ENCODE assay signal across 22 cellular contexts in the genomic region with DNA sequence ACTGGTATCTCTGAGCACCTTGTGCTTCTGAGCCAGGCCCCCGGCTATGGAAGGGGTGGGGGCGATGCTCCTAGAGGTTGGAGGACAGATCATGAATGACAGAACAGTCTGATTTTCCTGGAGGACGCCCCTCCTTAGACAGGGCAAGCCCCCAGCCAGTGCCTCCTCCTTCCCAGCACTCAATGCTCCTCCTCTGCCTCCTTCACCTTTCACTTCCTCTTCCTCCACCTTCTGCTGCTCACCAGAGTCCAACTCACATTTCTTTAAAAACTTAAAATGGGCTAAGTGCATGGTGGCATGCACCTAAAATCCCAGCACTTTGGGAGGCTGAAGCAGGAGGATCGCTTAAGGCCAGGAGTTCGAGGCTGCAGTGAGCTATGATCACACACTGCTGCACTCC.
DNase-seq lines count a peak whose midpoint lies in the region; ATAC-seq and TF ChIP-seq lines count a peak whose summit lies in the region.
"Had no signal": no experiment of that assay in that cellular context is flagged by ENCODE, and none has a peak within 500 bp of the region (broad histone marks: within the 10 kb centered on the region; RNA-seq: fewer than 3 reads in every experiment).

No MANE protein-coding gene starts in this region.

- H3K36me3 ChIP-seq in KMS-11 (ENCODE audit: insufficient read depth) (no peaks in the 10 kb centered on the region), OCI-LY1 (ENCODE audit: insufficient read depth, low read length) (no peaks in the 10 kb centered on the region)
- H3K36me3 ChIP-seq: esophagus squamous epithelium, HAP-1, left lung, tibial artery had no signal

- H3F3A ChIP-seq in OCI-LY1 (ENCODE audit: insufficient read depth, low read length), result peaks cover 4% of the 10 kb centered on the region

- H3K27ac Mint-ChIP-seq in T-helper 1 cell treated with Interleukin-12 subunit alpha and Interleukin-12 subunit beta and Interleukin-4 antibody, amounts not matched to agents 30 μg/mL and 1 μg/mL, for 36 hours, result peak overlapping the region; percentile 52
- H3K27ac Mint-ChIP-seq in stimulated activated memory B cell treated with anti-CD40 and anti-IgM and Interleukin-4, amounts not matched to agents 10 μg/mL and 1 μg/mL and 100 μg/mL, for 72 hours, result no peak overlapping the region

- no peaks in the 10 kb centered on the region for H3K9me2 ChIP-seq in OCI-LY1 (ENCODE audit: low read depth, low read length)

- H3K4me3 Mint-ChIP-seq in T-helper 1 cell treated with Interleukin-12 subunit alpha and Interleukin-12 subunit beta and Interleukin-4 antibody, amounts not matched to agents 30 μg/mL and 1 μg/mL, for 36 hours, result peak overlapping the region; percentile 21
- no peak overlapping the region for H3K4me3 Mint-ChIP-seq in stimulated activated memory B cell treated with anti-CD40 and anti-IgM and Interleukin-4, amounts not matched to agents 10 μg/mL and 1 μg/mL and 100 μg/mL, for 72 hours
- H3K4me3 Mint-ChIP-seq: central memory CD8-positive, alpha-beta T cell had no signal

- ATAC-seq in stimulated activated memory B cell treated with anti-CD40 and anti-IgM and Interleukin-4, amounts not matched to agents 10 μg/mL and 1 μg/mL and 100 μg/mL, for 72 hours, result peak; percentile 65
- ATAC-seq: left lung, mucosa of descending colon had no signal

- DNase-seq in T-helper 1 cell, result no peak
- DNase-seq in iPS-NIHi7 (ENCODE audit: extremely low spot score), result no peak
- no peak for DNase-seq in NCI-H526 treated with DMSO at 0.1 percent for 48 hours (lab: John Stamatoyannopoulos, UW)
- DNase-seq in stimulated activated CD4-positive, alpha-beta T cell treated with anti-CD3 and anti-CD28 coated beads, Interleukin-4, amount 100 ng/mL, for 1 hour, result no peak
- DNase-seq: activated CD4-positive, alpha-beta T cell treated with anti-CD3 and anti-CD28 coated beads for 4 hours; activated CD8-positive, alpha-beta memory T cell treated with anti-CD3 and anti-CD28 coated beads, Interleukin-2, amount 50 U/mL, for 4 hours; aorta; C1 segment of cervical spinal cord; effector memory CD4-positive, alpha-beta T cell; esophagus squamous epithelium; mucosa of descending colon; NCI-H187 treated with DMSO at 0.1 percent for 48 hours; NCI-H510A; PC-9; tibial artery had no signal

- H3K4me2 ChIP-seq in KMS-11 (peak overlapping the region; percentile 66), OCI-LY1 (ENCODE audit: low read length) (peak overlapping the region; percentile 25; the same call in 1 of the 2 replicates)
- H3K4me2 ChIP-seq: PC-9 had no signal

- H3K9me3 ChIP-seq in OCI-LY1 (ENCODE audit: low read length), result no peaks in the 10 kb centered on the region
- H3K9me3 ChIP-seq: esophagus squamous epithelium, HAP-1, left lung, mucosa of descending colon, tibial artery had no signal

- H3K27me3 ChIP-seq in KMS-11 (ENCODE audit: insufficient read depth, low read depth) (no peaks in the 10 kb centered on the region), OCI-LY1 (ENCODE audit: insufficient read depth, low read length) (no peaks in the 10 kb centered on the region)

- H3K4me1 Mint-ChIP-seq in T-helper 1 cell treated with Interleukin-12 subunit alpha and Interleukin-12 subunit beta and Interleukin-4 antibody, amounts not matched to agents 30 μg/mL and 1 μg/mL, for 36 hours (ENCODE audit: low read depth), result peaks cover 20% of the 10 kb centered on the region
- H3K4me1 Mint-ChIP-seq in stimulated activated memory B cell treated with anti-CD40 and anti-IgM and Interleukin-4, amounts not matched to agents 10 μg/mL and 1 μg/mL and 100 μg/mL, for 72 hours, result peaks cover 33% of the 10 kb centered on the region

- TF ChIP-seq CTCF in KMS-11 (conservative IDR thresholded peaks at IDR 0.05; ENCODE audit: low read depth, low read length), result no peak
- no peak for TF ChIP-seq CTCF in OCI-LY1 (IDR thresholded peaks at IDR 0.05; ENCODE audit: low read length)

- no peaks in the 10 kb centered on the region for H3K36me3 Mint-ChIP-seq in T-helper 1 cell treated with Interleukin-12 subunit alpha and Interleukin-12 subunit beta and Interleukin-4 antibody, amounts not matched to agents 30 μg/mL and 1 μg/mL, for 36 hours (ENCODE audit: low read depth)
- no peaks in the 10 kb centered on the region for H3K36me3 Mint-ChIP-seq in stimulated activated memory B cell treated with anti-CD40 and anti-IgM and Interleukin-4, amounts not matched to agents 10 μg/mL and 1 μg/mL and 100 μg/mL, for 72 hours

- H3K27ac ChIP-seq in KMS-11 (peak overlapping the region; percentile 62), OCI-LY1 (ENCODE audit: low read depth, low read length, poor library complexity, severe bottlenecking) (peak overlapping the region; percentile 99)
- H3K27ac ChIP-seq: esophagus squamous epithelium, left lung, PC-9, tibial artery had no signal

- H2AFZ ChIP-seq in KMS-11 (ENCODE audit: low read depth), result peak overlapping the region; percentile 39
- no peak overlapping the region for H2AFZ ChIP-seq in OCI-LY1 (ENCODE audit: low read length)
- H2AFZ ChIP-seq: PC-9 had no signal

- H3K4me3 ChIP-seq in KMS-11 (IDR thresholded peaks at IDR 0.05; ENCODE audit: insufficient read depth, low read depth, low read length), result no peak overlapping the region
- no peak overlapping the region for H3K4me3 ChIP-seq in OCI-LY1 (ENCODE audit: low read depth, low read length, poor library complexity, severe bottlenecking)
- H3K4me3 ChIP-seq: esophagus squamous epithelium, HAP-1, left lung, mucosa of descending colon, PC-9, tibial artery had no signal

- no peaks in the 10 kb centered on the region for H3K9me3 Mint-ChIP-seq in T-helper 1 cell treated with Interleukin-12 subunit alpha and Interleukin-12 subunit beta and Interleukin-4 antibody, amounts not matched to agents 30 μg/mL and 1 μg/mL, for 36 hours
- H3K9me3 Mint-ChIP-seq in stimulated activated memory B cell treated with anti-CD40 and anti-IgM and Interleukin-4, amounts not matched to agents 10 μg/mL and 1 μg/mL and 100 μg/mL, for 72 hours, result no peaks in the 10 kb centered on the region
- H3K9me3 Mint-ChIP-seq: central memory CD8-positive, alpha-beta T cell had no signal

- H3K4me1 ChIP-seq in KMS-11 (ENCODE audit: low read depth, poor library complexity, severe bottlenecking) (peaks cover 63% of the 10 kb centered on the region), OCI-LY1 (ENCODE audit: insufficient read depth, low read length, severe bottlenecking) (peaks cover 50% of the 10 kb centered on the region)

- H3K79me2 ChIP-seq in KMS-11 (ENCODE audit: insufficient read depth, low read depth) (no peaks in the 10 kb centered on the region), OCI-LY1 (ENCODE audit: insufficient read depth, low read length) (no peaks in the 10 kb centered on the region)

- peak overlapping the region; percentile 32; the same call in 1 of the 2 replicates for H3K9ac ChIP-seq in KMS-11
- H3K9ac ChIP-seq in OCI-LY1 (ENCODE audit: low read length), result no peak overlapping the region

- H4K20me1 ChIP-seq in KMS-11 (ENCODE audit: insufficient read depth) (no peaks in the 10 kb centered on the region), OCI-LY1 (ENCODE audit: insufficient read depth, low read length) (no peaks in the 10 kb centered on the region)

- no peaks in the 10 kb centered on the region for H3K27me3 Mint-ChIP-seq in T-helper 1 cell treated with Interleukin-12 subunit alpha and Interleukin-12 subunit beta and Interleukin-4 antibody, amounts not matched to agents 30 μg/mL and 1 μg/mL, for 36 hours (ENCODE audit: low read depth)
- peaks cover 23% of the 10 kb centered on the region for H3K27me3 Mint-ChIP-seq in stimulated activated memory B cell treated with anti-CD40 and anti-IgM and Interleukin-4, amounts not matched to agents 10 μg/mL and 1 μg/mL and 100 μg/mL, for 72 hours
